ENCODE assay signal across 14 cellular contexts in genomic region chr2:241670333-241671110, GRCh38. TPM values are rescaled to one million over a fixed set of nuclear protein-coding genes. Genes with fewer than 3 reads are reported as not detected.
DNase-seq lines count a peak whose midpoint lies in the region; ATAC-seq and TF ChIP-seq lines count a peak whose summit lies in the region.
"Had no signal": no experiment of that assay in that cellular context is flagged by ENCODE, and none has a peak within 500 bp of the region (broad histone marks: within the 10 kb centered on the region; RNA-seq: fewer than 3 reads in every experiment).

No MANE protein-coding gene starts in this region.

- DNase-seq in Right ventricle myocardium superior, result peak; percentile 30
- DNase-seq in right cardiac atrium, result no peak
- DNase-seq in neural crest cell (ENCODE audit: low read depth, low spot score), result no peak
- DNase-seq in superior temporal gyrus (ENCODE audit: extremely low spot score), result no peak
- no peak for DNase-seq in KG1 (lab: John Stamatoyannopoulos, UW)
- no peak for DNase-seq in epidermal melanocyte (ENCODE audit: insufficient read length, low spot score)
- DNase-seq: C1 segment of cervical spinal cord; Calu3; CD4-positive, alpha-beta T cell; DMS 273 treated with DMSO at 0.1 percent for 48 hours; GM23248 had no signal

- no peak for TF ChIP-seq CTCF in neural crest cell (conservative IDR thresholded peaks at IDR 0.05)

- H3K27ac Mint-ChIP-seq in IgD-negative memory B cell, result peak overlapping the region in 2 of 3 donors; percentile 31 to 43
- H3K27ac Mint-ChIP-seq in neural crest cell (ENCODE audit: unreplicated experiment), result peak overlapping the region; percentile 43
- H3K27ac Mint-ChIP-seq: B cell; CD4-positive, alpha-beta T cell had no signal

- H3K36me3 Mint-ChIP-seq in IgD-negative memory B cell (peaks cover 3% of the 10 kb centered on the region), neural crest cell (ENCODE audit: low read depth) (no peaks in the 10 kb centered on the region)

- intact Hi-C loops in Right ventricle myocardium superior (cut with DNase I), result no loop called here
- intact Hi-C loops in right cardiac atrium (cut with DNase I), result no loop called here

- 89% methylated on average over 31 of the region's 31 CpGs for WGBS in right cardiac atrium

- H3K4me3 Mint-ChIP-seq in IgD-negative memory B cell, result no peak overlapping the region
- H3K4me3 Mint-ChIP-seq in neural crest cell, result peak overlapping the region; percentile 19
- H3K4me3 Mint-ChIP-seq: B cell; CD4-positive, alpha-beta T cell had no signal

- H3K4me3 ChIP-seq in right cardiac atrium (ENCODE audit: low read length), result no peak overlapping the region
- H3K4me3 ChIP-seq: GM23248 had no signal

- no peak overlapping the region for H3K27ac ChIP-seq in right cardiac atrium (ENCODE audit: low read length)
- H3K27ac ChIP-seq: GM23248, HL-60 had no signal

- no peaks in the 10 kb centered on the region for H3K4me1 ChIP-seq in right cardiac atrium (ENCODE audit: control insufficient read depth, insufficient read depth, low read length)

- H3K27me3 Mint-ChIP-seq in IgD-negative memory B cell, result no peaks in the 10 kb centered on the region
- H3K27me3 Mint-ChIP-seq in neural crest cell (ENCODE audit: low read depth), result no peaks in the 10 kb centered on the region
- H3K27me3 Mint-ChIP-seq: B cell; CD4-positive, alpha-beta T cell had no signal

- H3K9me3 ChIP-seq in right cardiac atrium (ENCODE audit: control insufficient read depth, low read length), result no peaks in the 10 kb centered on the region

- ATAC-seq in Right ventricle myocardium superior (ENCODE audit: poor library complexity) (no peak), right cardiac atrium (no peak)

- H3K27me3 ChIP-seq in right cardiac atrium (ENCODE audit: control insufficient read depth, insufficient read depth), result no peaks in the 10 kb centered on the region

- H3K4me1 Mint-ChIP-seq in IgD-negative memory B cell (peaks cover 0 to 2% (median 0%) of the 10 kb centered on the region in 3 donors), neural crest cell (peaks cover 14% of the 10 kb centered on the region)
- H3K4me1 Mint-ChIP-seq: B cell had no signal

- H3K9me3 Mint-ChIP-seq in IgD-negative memory B cell, result no peaks in the 10 kb centered on the region
- no peaks in the 10 kb centered on the region for H3K9me3 Mint-ChIP-seq in neural crest cell
- H3K9me3 Mint-ChIP-seq: CD4-positive, alpha-beta T cell had no signal

RNA-seq across cellular contexts. Expression of gene DTYMK, which starts 16.1 kb away (rescaled TPM):
- total RNA-seq in Right ventricle myocardium superior (9.4 TPM), right cardiac atrium (10 to 100 TPM in 1 of 4 donors, 1 to 10 TPM in 3; 7.3 to 11.4 (median 9.1) TPM), neural crest cell (98.7 and 108 TPM in 2 replicates)
- polyA plus RNA-seq in right cardiac atrium (10.9 TPM), IgD-negative memory B cell (40.5 TPM)

RNA-seq across cellular contexts. Expression of gene ING5, which starts 31.3 kb away (rescaled TPM):
- total RNA-seq in Right ventricle myocardium superior (18.0 TPM), right cardiac atrium (10 to 100 TPM; 20.8 to 21.7 (median 21.0) TPM), neural crest cell (61.9 and 63.4 TPM in 2 replicates)
- polyA plus RNA-seq in right cardiac atrium (25.6 TPM), IgD-negative memory B cell (34.0 TPM)

RNA-seq across cellular contexts. Expression of gene ATG4B, which starts 33.0 kb away (rescaled TPM):
- total RNA-seq in Right ventricle myocardium superior (41.3 TPM), right cardiac atrium (10 to 100 TPM; 46.5 to 53.8 (median 47.5) TPM), neural crest cell (112 TPM in 2 replicates)
- polyA plus RNA-seq in right cardiac atrium (40.3 TPM), IgD-negative memory B cell (59.3 TPM)

RNA-seq across cellular contexts. Expression of gene THAP4, which starts 33.6 kb away (rescaled TPM):
- total RNA-seq in Right ventricle myocardium superior, result 82.9 TPM
- total RNA-seq in right cardiac atrium, result 100 to 1,000 TPM in 1 of 4 donors, 10 to 100 TPM in 3; 74.2 to 103 (median 90.3) TPM
- polyA plus RNA-seq in right cardiac atrium, result 126 TPM
- 39.6 TPM for polyA plus RNA-seq in IgD-negative memory B cell
- 59.1 and 60.9 TPM in 2 replicates for total RNA-seq in neural crest cell
